16 cellular contexts compared by ENCODE assay signal in genomic region chr10:84317174-84317573, GRCh38. TPM values are rescaled to one million over a fixed set of nuclear protein-coding genes. Genes with fewer than 3 reads are reported as not detected.
DNase-seq lines count a peak whose midpoint lies in the region; ATAC-seq, FAIRE-seq and TF ChIP-seq lines count a peak whose summit lies in the region.
"Had no signal": no experiment of that assay in that cellular context is flagged by ENCODE, and none has a peak within 500 bp of the region (broad histone marks: within the 10 kb centered on the region; RNA-seq: fewer than 3 reads in every experiment).

No MANE protein-coding gene starts in this region.

- no peaks in the 10 kb centered on the region for H3F3A ChIP-seq in PC-9 (ENCODE audit: insufficient read depth, low read depth)

- no peaks in the 10 kb centered on the region for H3K36me3 Mint-ChIP-seq in activated CD4-positive, alpha-beta memory T cell treated with anti-CD3 and anti-CD28 coated beads, Interleukin-2, amount 10 ng/mL, durations not matched to agents 7 days and 5 days (ENCODE audit: low read depth)
- H3K36me3 Mint-ChIP-seq: stimulated activated naive B cell treated with anti-CD40 and anti-IgM and Interleukin-4, amounts not matched to agents 10 μg/mL and 1 μg/mL and 100 μg/mL, for 72 hours had no signal

- no peak overlapping the region for H3K4me2 ChIP-seq in PC-9
- H3K4me2 ChIP-seq: BLaER1 had no signal

- H3K27ac ChIP-seq in PC-9: no peak overlapping the region
- H3K27ac ChIP-seq: ascending aorta, BLaER1, vagina had no signal

- no peak for TF ChIP-seq CTCF in PC-9 (conservative IDR thresholded peaks at IDR 0.05)

- DNase-seq in pons (ENCODE audit: low spot score) (peak; percentile 62), GM19239 (ENCODE audit: insufficient read length, low spot score) (no peak), PC-9 (no peak)
- DNase-seq in activated CD4-positive, alpha-beta memory T cell treated with anti-CD3 and anti-CD28 coated beads, Interleukin-2, amount 10 ng/mL, durations not matched to agents 7 days and 5 days: no peak
- DNase-seq: activated CD8-positive, alpha-beta T cell treated with anti-CD3 and anti-CD28 coated beads for 36 hours; activated effector memory CD4-positive, alpha-beta T cell treated with Interleukin-2 at 50 U/mL for 16 hours; DMS79; SHP77 treated with DMSO at 0.1 percent for 48 hours; stimulated activated naive B cell treated with anti-CD40 and anti-IgM and Interleukin-4, amounts not matched to agents 10 μg/mL and 1 μg/mL and 100 μg/mL, for 72 hours had no signal

- no peak overlapping the region for H2AFZ ChIP-seq in PC-9

- no peaks in the 10 kb centered on the region for H3K79me2 ChIP-seq in PC-9 (ENCODE audit: low read depth)

- H3K9me3 Mint-ChIP-seq in activated CD4-positive, alpha-beta memory T cell treated with anti-CD3 and anti-CD28 coated beads, Interleukin-2, amount 10 ng/mL, durations not matched to agents 7 days and 5 days: peaks cover 3% of the 10 kb centered on the region
- H3K9me3 Mint-ChIP-seq: activated CD8-positive, alpha-beta T cell treated with anti-CD3 and anti-CD28 coated beads for 36 hours; dendritic cell treated with granulocyte-macrophage colony-stimulating factor and Interleukin-4, amounts not matched to agents 40 ng/mL and 50 ng/mL, for 4 days; stimulated activated naive B cell treated with anti-CD40 and anti-IgM and Interleukin-4, amounts not matched to agents 10 μg/mL and 1 μg/mL and 100 μg/mL, for 72 hours had no signal

- peaks cover 40% of the 10 kb centered on the region for H3K27me3 Mint-ChIP-seq in activated CD4-positive, alpha-beta memory T cell treated with anti-CD3 and anti-CD28 coated beads, Interleukin-2, amount 10 ng/mL, durations not matched to agents 7 days and 5 days
- H3K27me3 Mint-ChIP-seq: activated CD8-positive, alpha-beta T cell treated with anti-CD3 and anti-CD28 coated beads for 36 hours had no signal

- no peak overlapping the region for H3K27ac Mint-ChIP-seq in activated CD4-positive, alpha-beta memory T cell treated with anti-CD3 and anti-CD28 coated beads, Interleukin-2, amount 10 ng/mL, durations not matched to agents 7 days and 5 days
- H3K27ac Mint-ChIP-seq: activated CD8-positive, alpha-beta T cell treated with anti-CD3 and anti-CD28 coated beads for 36 hours; stimulated activated naive B cell treated with anti-CD40 and anti-IgM and Interleukin-4, amounts not matched to agents 10 μg/mL and 1 μg/mL and 100 μg/mL, for 72 hours had no signal

- H3K4me3 ChIP-seq in PC-9: no peak overlapping the region
- H3K4me3 ChIP-seq: ascending aorta, BLaER1, vagina had no signal

- POLR2A ChIA-PET in activated CD4-positive, alpha-beta memory T cell treated with anti-CD3 and anti-CD28 coated beads, Interleukin-2, amount 10 ng/mL, durations not matched to agents 7 days and 5 days (lab: Charles Lee): interaction anchor here (1.3 kb wide), 1 partner anchor 12 kb away, joined by 4 read pairs; no protein-coding TSS in a partner anchor
- POLR2A ChIA-PET in PC-9 (lab: Charles Lee; ENCODE audit: unreplicated experiment): no interaction called here

- no peaks in the 10 kb centered on the region for H3K36me3 ChIP-seq in PC-9 (ENCODE audit: low read depth)
- H3K36me3 ChIP-seq: ascending aorta, BLaER1, vagina had no signal

- no peak for FAIRE-seq in GM19239 (lab: Jason Lieb, UNC)

- no peaks in the 10 kb centered on the region for H3K4me1 ChIP-seq in PC-9 (replicated peaks; ENCODE audit: insufficient read depth)
- H3K4me1 ChIP-seq: ascending aorta, BLaER1, vagina had no signal

- no peaks in the 10 kb centered on the region for H4K20me1 ChIP-seq in PC-9 (ENCODE audit: insufficient read depth)
- H4K20me1 ChIP-seq: BLaER1 had no signal

- BruUV-seq in PC-9 (replicated peaks; lab: Mats Ljungman, UMichigan): no TSS peak

- peaks cover 6% of the 10 kb centered on the region for H3K4me1 Mint-ChIP-seq in activated CD4-positive, alpha-beta memory T cell treated with anti-CD3 and anti-CD28 coated beads, Interleukin-2, amount 10 ng/mL, durations not matched to agents 7 days and 5 days

- intact Hi-C loops in PC-9 (cut with micrococcal nuclease; ENCODE audit: unreplicated experiment): no loop called here

- ATAC-seq in GM18873 (IDR thresholded peaks at IDR 0.05; ENCODE audit: low FRiP score, unreplicated experiment) (peak; percentile 71), GM21825 (IDR thresholded peaks at IDR 0.05; ENCODE audit: unreplicated experiment) (peak; percentile 57), HG03442 (IDR thresholded peaks at IDR 0.05; ENCODE audit: unreplicated experiment) (peak; percentile 72)
- ATAC-seq: activated CD8-positive, alpha-beta T cell treated with anti-CD3 and anti-CD28 coated beads for 36 hours had no signal

- H3K27me3 ChIP-seq in PC-9 (ENCODE audit: insufficient read depth, low read depth): no peaks in the 10 kb centered on the region
- H3K27me3 ChIP-seq: ascending aorta, BLaER1, vagina had no signal

- CTCF ChIA-PET in activated CD4-positive, alpha-beta memory T cell treated with anti-CD3 and anti-CD28 coated beads, Interleukin-2, amount 10 ng/mL, durations not matched to agents 7 days and 5 days (lab: Charles Lee): interaction anchor here (1.4 kb wide), 1 partner anchor 52 kb away, joined by 3 read pairs; no protein-coding TSS in a partner anchor
- CTCF ChIA-PET in PC-9 (lab: Charles Lee): no interaction called here

- H3K9me2 ChIP-seq in PC-9 (ENCODE audit: insufficient read depth): no peaks in the 10 kb centered on the region; the same call in 1 of the 2 replicates

- no peaks in the 10 kb centered on the region for H3K9me3 ChIP-seq in PC-9 (ENCODE audit: insufficient read depth, low read depth)
- H3K9me3 ChIP-seq: ascending aorta, BLaER1, vagina had no signal

- no peak overlapping the region for H3K4me3 Mint-ChIP-seq in activated CD4-positive, alpha-beta memory T cell treated with anti-CD3 and anti-CD28 coated beads, Interleukin-2, amount 10 ng/mL, durations not matched to agents 7 days and 5 days
- H3K4me3 Mint-ChIP-seq: activated CD8-positive, alpha-beta T cell treated with anti-CD3 and anti-CD28 coated beads for 36 hours; dendritic cell treated with granulocyte-macrophage colony-stimulating factor and Interleukin-4, amounts not matched to agents 40 ng/mL and 50 ng/mL, for 4 days had no signal

RNA-seq across cellular contexts. Expression of gene CCSER2, which starts 11.2 kb away (rescaled TPM):
- 10 to 100 TPM; 80.2 to 87.9 TPM for total RNA-seq in activated CD4-positive, alpha-beta memory T cell treated with anti-CD3 and anti-CD28 coated beads, Interleukin-2, amount 10 ng/mL, durations not matched to agents 7 days and 5 days
- total RNA-seq in PC-9 (2021): 42.2 and 56.6 TPM in 2 replicates
